19 cellular contexts compared by ENCODE assay signal in genomic region chr17:75485688-75486087, GRCh38. TPM values are rescaled to one million over a fixed set of nuclear protein-coding genes. Genes with fewer than 3 reads are reported as not detected.
DNase-seq lines count a peak whose midpoint lies in the region; ATAC-seq and TF ChIP-seq lines count a peak whose summit lies in the region.
"Had no signal": no experiment of that assay in that cellular context is flagged by ENCODE, and none has a peak within 500 bp of the region (broad histone marks: within the 10 kb centered on the region; RNA-seq: fewer than 3 reads in every experiment).

No MANE protein-coding gene starts in this region.

- H3K9me3 ChIP-seq in BLaER1 treated with 17β-estradiol and CSF1 and Interleukin-3, amounts not matched to agents 10 nM and 100 nM (replicated peaks in 1 of 11): no peaks in the 10 kb centered on the region
- H3K9me3 ChIP-seq in right cardiac atrium (ENCODE audit: control insufficient read depth, low read length) (no peaks in the 10 kb centered on the region), spleen (no peaks in the 10 kb centered on the region)

- ATAC-seq in right cardiac atrium (peak in 1 of 2 donors; percentile 13), HG02973 (IDR thresholded peaks at IDR 0.05; ENCODE audit: unreplicated experiment) (no peak)
- no peak for ATAC-seq in activated CD8-positive, alpha-beta memory T cell treated with anti-CD3 and anti-CD28 coated beads, Interleukin-2, amount 10 ng/mL, durations not matched to agents 7 days and 5 days
- ATAC-seq: K562, PC-3 had no signal

- DNase-seq in coronary artery (ENCODE audit: low spot score) (peak; percentile 68), right cardiac atrium (peak in 2 of 3 donors; percentile 75 to 77), spleen (peak; percentile 46), NK-92 (lab: John Stamatoyannopoulos, UW; ENCODE audit: unreplicated experiment) (no peak), KBM-7 (no peak)
- DNase-seq in activated CD8-positive, alpha-beta memory T cell treated with anti-CD3 and anti-CD28 coated beads, Interleukin-2, amount 10 ng/mL, durations not matched to agents 7 days and 5 days: no peak
- DNase-seq: CD8-positive, alpha-beta memory T cell; GF-D8; GOT3; NCI-H1417 treated with DMSO at 0.1 percent for 48 hours; NCI-H1930; NCI-H2171; NCI-H446; NCI-H748 treated with DMSO at 0.1 percent for 48 hours; PC-3 had no signal

- CTCF ChIA-PET in activated CD8-positive, alpha-beta memory T cell treated with anti-CD3 and anti-CD28 coated beads, Interleukin-2, amount 10 ng/mL, durations not matched to agents 7 days and 5 days (lab: Charles Lee): interaction anchor here (0.7 to 0.8 kb wide), 2 partner anchors 35 to 264 kb away, joined by 3 read pairs; no protein-coding TSS in a partner anchor

- H3K4me3 ChIP-seq in BLaER1 treated with 17β-estradiol and CSF1 and Interleukin-3, amounts not matched to agents 10 nM and 100 nM: peak overlapping the region in 7 of 10 experiments; percentile 57 to 66 (median 63); a peak in 9 of 20 replicates
- H3K4me3 ChIP-seq in coronary artery (no peak overlapping the region), right cardiac atrium (ENCODE audit: low read length) (no peak overlapping the region), spleen (no peak overlapping the region)
- H3K4me3 ChIP-seq: K562 had no signal

- no peak overlapping the region for H3K4me3 Mint-ChIP-seq in activated CD8-positive, alpha-beta memory T cell treated with anti-CD3 and anti-CD28 coated beads, Interleukin-2, amount 10 ng/mL, durations not matched to agents 7 days and 5 days

- peaks cover 95 to 99% (median 97%) of the 10 kb centered on the region in 10 experiments for H3K4me1 ChIP-seq in BLaER1 treated with 17β-estradiol and CSF1 and Interleukin-3, amounts not matched to agents 10 nM and 100 nM
- H3K4me1 ChIP-seq in right cardiac atrium (ENCODE audit: control insufficient read depth, insufficient read depth, low read length): peaks cover 8% of the 10 kb centered on the region
- H3K4me1 ChIP-seq in spleen: peaks cover 16 to 92% (median 55%) of the 10 kb centered on the region in 6 donors

- peaks cover 3% of the 10 kb centered on the region for H3K36me3 Mint-ChIP-seq in activated CD8-positive, alpha-beta memory T cell treated with anti-CD3 and anti-CD28 coated beads, Interleukin-2, amount 10 ng/mL, durations not matched to agents 7 days and 5 days

- peaks cover 23% of the 10 kb centered on the region for H3K4me1 Mint-ChIP-seq in activated CD8-positive, alpha-beta memory T cell treated with anti-CD3 and anti-CD28 coated beads, Interleukin-2, amount 10 ng/mL, durations not matched to agents 7 days and 5 days

- H3K27me3 Mint-ChIP-seq in activated CD8-positive, alpha-beta memory T cell treated with anti-CD3 and anti-CD28 coated beads, Interleukin-2, amount 10 ng/mL, durations not matched to agents 7 days and 5 days: no peaks in the 10 kb centered on the region
- H3K27me3 Mint-ChIP-seq: CD8-positive, alpha-beta memory T cell had no signal

- H3K4me2 ChIP-seq in BLaER1 treated with 17β-estradiol and CSF1 and Interleukin-3, amounts not matched to agents 10 nM and 100 nM: peak overlapping the region; percentile 84 to 100 (median 96)

- H3K9me3 Mint-ChIP-seq in activated CD8-positive, alpha-beta memory T cell treated with anti-CD3 and anti-CD28 coated beads, Interleukin-2, amount 10 ng/mL, durations not matched to agents 7 days and 5 days (ENCODE audit: low read depth): no peaks in the 10 kb centered on the region
- H3K9me3 Mint-ChIP-seq: CD8-positive, alpha-beta memory T cell had no signal

- peak overlapping the region; percentile 79 to 98 (median 87) for H3K27ac ChIP-seq in BLaER1 treated with 17β-estradiol and CSF1 and Interleukin-3, amounts not matched to agents 10 nM and 100 nM
- H3K27ac ChIP-seq in coronary artery (peak overlapping the region in 1 of 2 donors; percentile 17), right cardiac atrium (ENCODE audit: low read length) (peak overlapping the region; percentile 20), spleen (peak overlapping the region; percentile 13 to 82 (median 67))
- H3K27ac ChIP-seq: RWPE1 had no signal

- H3K27ac Mint-ChIP-seq in activated CD8-positive, alpha-beta memory T cell treated with anti-CD3 and anti-CD28 coated beads, Interleukin-2, amount 10 ng/mL, durations not matched to agents 7 days and 5 days: no peak overlapping the region

- H3K9ac ChIP-seq in BLaER1 treated with 17β-estradiol and CSF1 and Interleukin-3, amounts not matched to agents 10 nM and 100 nM: peak overlapping the region; percentile 72 to 91 (median 80)

- no peaks in the 10 kb centered on the region for H3K27me3 ChIP-seq in BLaER1 treated with 17β-estradiol and CSF1 and Interleukin-3, amounts not matched to agents 10 nM and 100 nM
- H3K27me3 ChIP-seq in right cardiac atrium (ENCODE audit: control insufficient read depth, insufficient read depth): no peaks in the 10 kb centered on the region
- no peaks in the 10 kb centered on the region for H3K27me3 ChIP-seq in spleen (replicated peaks in 1 of 7)

- peaks cover 0 to 22% (median 4%) of the 10 kb centered on the region in 11 experiments; a peak in 6 of 22 replicates for H3K36me3 ChIP-seq in BLaER1 treated with 17β-estradiol and CSF1 and Interleukin-3, amounts not matched to agents 10 nM and 100 nM
- H3K36me3 ChIP-seq in spleen: peaks cover 0 to 44% (median 0%) of the 10 kb centered on the region in 6 donors

- TF ChIP-seq POLR2A in spleen (IDR thresholded peaks at IDR 0.05): no peak

- WGBS in right cardiac atrium: 77% methylated on average over 12 of the region's 12 CpGs
- 65 to 86% (median 83%) methylated on average over 5 to 12 of the region's 12 CpGs for WGBS in spleen, 5 donors

- intact Hi-C loops in right cardiac atrium (cut with DNase I): no loop called here
- intact Hi-C loops in spleen (cut with DNase I; ENCODE audit: low total_unique reads): no loop called here

- in situ Hi-C loops in KBM-7 (cut with MboI; ENCODE audit: low pct_unique_long_range_greater_than_20kb, low sequenced_read_pairs): no loop called here

- no peaks in the 10 kb centered on the region; a peak in 1 of 22 replicates for H4K20me1 ChIP-seq in BLaER1 treated with 17β-estradiol and CSF1 and Interleukin-3, amounts not matched to agents 10 nM and 100 nM

- no peak for TF ChIP-seq CTCF in coronary artery (IDR thresholded peaks at IDR 0.05)
- TF ChIP-seq CTCF in spleen (IDR thresholded peaks at IDR 0.05 in 8 of 11, conservative IDR thresholded peaks at IDR 0.05 in 3 of 11): no peak

RNA-seq across cellular contexts. Expression of gene TMEM94, which starts 29.3 kb away (rescaled TPM):
- total RNA-seq in right cardiac atrium (10 to 100 TPM; 40.3 to 54.6 (median 50.3) TPM), spleen (100 to 1,000 TPM in 1 of 7 donors, 10 to 100 TPM in 6; 66.6 to 101 (median 94.1) TPM)
- polyA plus RNA-seq in right cardiac atrium (41.0 TPM), spleen (10 to 100 TPM; 24.8 to 77.8 (median 59.5) TPM)
- total RNA-seq in activated CD8-positive, alpha-beta memory T cell treated with anti-CD3 and anti-CD28 coated beads, Interleukin-2, amount 10 ng/mL, durations not matched to agents 7 days and 5 days: 100 to 1,000 TPM in 1 of 2 experiments, 10 to 100 TPM in 1; 83.7 to 106 TPM

RNA-seq across cellular contexts. Expression of gene CASKIN2, which starts 29.6 kb away (rescaled TPM):
- 10 to 100 TPM; 38.0 to 50.4 (median 46.4) TPM for total RNA-seq in right cardiac atrium
- polyA plus RNA-seq in right cardiac atrium: 25.9 TPM
- 100 to 1,000 TPM in 3 of 7 donors, 10 to 100 TPM in 4; 33.5 to 135 (median 51.1) TPM for total RNA-seq in spleen
- 10 to 100 TPM in 1 of 3 donors, 1 to 10 TPM in 2; 4.7 to 27.8 (median 6.2) TPM for polyA plus RNA-seq in spleen
- 1 to 10 TPM; 2.3 to 4.5 TPM for total RNA-seq in activated CD8-positive, alpha-beta memory T cell treated with anti-CD3 and anti-CD28 coated beads, Interleukin-2, amount 10 ng/mL, durations not matched to agents 7 days and 5 days

RNA-seq across cellular contexts. Expression of gene TSEN54, which starts 30.6 kb away (rescaled TPM):
- total RNA-seq in right cardiac atrium (1 to 10 TPM; 5.9 to 7.1 (median 6.8) TPM), spleen (10 to 100 TPM; 31.0 to 58.1 (median 35.4) TPM)
- polyA plus RNA-seq in right cardiac atrium (9.6 TPM), spleen (10 to 100 TPM; 40.8 to 87.8 (median 68.9) TPM)
- total RNA-seq in activated CD8-positive, alpha-beta memory T cell treated with anti-CD3 and anti-CD28 coated beads, Interleukin-2, amount 10 ng/mL, durations not matched to agents 7 days and 5 days: 10 to 100 TPM; 92.0 to 97.7 TPM

RNA-seq across cellular contexts. Expression of gene LLGL2, which starts 39.8 kb away (rescaled TPM):
- total RNA-seq in right cardiac atrium (10 to 100 TPM in 1 of 4 donors, 1 to 10 TPM in 3; 5.7 to 10.4 (median 7.6) TPM), spleen (10 to 100 TPM; 44.0 to 97.8 (median 75.1) TPM)
- polyA plus RNA-seq in right cardiac atrium (8.6 TPM), spleen (100 to 1,000 TPM in 1 of 3 donors, 10 to 100 TPM in 2; 28.6 to 153 (median 92.6) TPM)
- 10 to 100 TPM; 15.7 to 30.5 TPM for total RNA-seq in activated CD8-positive, alpha-beta memory T cell treated with anti-CD3 and anti-CD28 coated beads, Interleukin-2, amount 10 ng/mL, durations not matched to agents 7 days and 5 days

Comparison
In these comparisons a context has a peak if more than half of its experiments do, and no peak if none do; other contexts are left out.
1. H3K4me3 ChIP-seq: peak in BLaER1 treated with 17β-estradiol and CSF1 and Interleukin-3, amounts not matched to agents 10 nM and 100 nM (7 of 10); none in coronary artery (single experiment), right cardiac atrium (single experiment) and spleen (0 of 8).
2. DNase-seq: peak in coronary artery (single experiment), right cardiac atrium (2 of 3) and spleen (single experiment); none in activated CD8-positive, alpha-beta memory T cell treated with anti-CD3 and anti-CD28 coated beads, Interleukin-2, amount 10 ng/mL, durations not matched to agents 7 days and 5 days (single experiment), NK-92 (single experiment) and KBM-7 (single experiment).
3. RNA of gene CASKIN2, which starts 29.6 kb away (total RNA-seq): 33.5 to 135 TPM in spleen and 38.0 to 50.4 TPM in right cardiac atrium; 2.3 to 4.5 TPM in activated CD8-positive, alpha-beta memory T cell treated with anti-CD3 and anti-CD28 coated beads, Interleukin-2, amount 10 ng/mL, durations not matched to agents 7 days and 5 days; every median in the first group is over 4 times any median in the second.